In the genomic region with DNA sequence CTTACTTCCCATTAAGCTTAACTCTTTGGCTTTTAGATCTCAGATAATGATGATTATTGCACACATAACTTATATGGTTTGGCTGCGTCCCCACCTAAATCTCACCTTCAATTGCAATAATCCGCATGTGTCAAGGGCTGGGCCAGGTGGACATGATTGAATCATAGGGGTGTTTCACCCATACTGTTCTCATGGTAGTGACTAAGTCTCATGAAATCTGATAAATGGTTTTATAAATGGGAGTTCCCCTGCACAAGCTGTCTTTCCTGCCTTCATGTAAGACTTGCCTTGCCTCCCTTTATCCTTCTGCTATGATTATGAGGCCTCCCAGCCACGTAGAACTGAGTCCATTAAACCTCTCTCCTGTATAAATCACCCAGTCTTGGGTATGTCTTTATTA, we compare ENCODE assay signal across 13 cellular contexts.
"Had no signal": no experiment of that assay in that cellular context is flagged by ENCODE, and none has a peak within 500 bp of the region (broad histone marks: within the 10 kb centered on the region; RNA-seq: fewer than 3 reads in every experiment).

No MANE protein-coding gene starts in this region.

- H3K27me3 ChIP-seq: dorsolateral prefrontal cortex had no signal

- DNase-seq: activated CD4-positive, alpha-beta T cell treated with anti-CD3 and anti-CD28 coated beads, Interleukin-2, amount 10 ng/mL, durations not matched to agents 7 days and 5 days; activated CD4-positive, CD25-positive, alpha-beta regulatory T cell; activated CD8-positive, alpha-beta memory T cell treated with anti-CD3 and anti-CD28 coated beads for 24 hours; activated naive CD8-positive, alpha-beta T cell treated with anti-CD3 and anti-CD28 coated beads, Interleukin-2, amount 10 ng/mL, durations not matched to agents 7 days and 5 days; dorsolateral prefrontal cortex; endodermal cell; hippocampal formation; nephron progenitor cell; occipital lobe; stimulated activated CD4-positive, alpha-beta T cell treated with anti-CD3 and anti-CD28 coated beads, Interleukin-4, amount 100 ng/mL, for 24 hours; stimulated activated naive CD8-positive, alpha-beta T cell treated with anti-CD3 and anti-CD28 coated beads, Interleukin-15, Interleukin-2, amounts not matched to agents 100 U/mL and 50 U/mL, for 24 hours; trophoblast cell had no signal

- H3K4me3 ChIP-seq: dorsolateral prefrontal cortex had no signal

- H3K4me1 Mint-ChIP-seq: activated CD4-positive, alpha-beta T cell treated with anti-CD3 and anti-CD28 coated beads, Interleukin-2, amount 10 ng/mL, durations not matched to agents 7 days and 5 days; activated naive CD8-positive, alpha-beta T cell treated with anti-CD3 and anti-CD28 coated beads, Interleukin-2, amount 10 ng/mL, durations not matched to agents 7 days and 5 days; endodermal cell; nephron progenitor cell had no signal

- H3K27me3 Mint-ChIP-seq: activated CD4-positive, alpha-beta T cell treated with anti-CD3 and anti-CD28 coated beads, Interleukin-2, amount 10 ng/mL, durations not matched to agents 7 days and 5 days; activated naive CD8-positive, alpha-beta T cell treated with anti-CD3 and anti-CD28 coated beads, Interleukin-2, amount 10 ng/mL, durations not matched to agents 7 days and 5 days had no signal

- H3K9me3 Mint-ChIP-seq: activated CD4-positive, alpha-beta T cell treated with anti-CD3 and anti-CD28 coated beads, Interleukin-2, amount 10 ng/mL, durations not matched to agents 7 days and 5 days; activated naive CD8-positive, alpha-beta T cell treated with anti-CD3 and anti-CD28 coated beads, Interleukin-2, amount 10 ng/mL, durations not matched to agents 7 days and 5 days; endodermal cell; nephron progenitor cell had no signal

- H3K36me3 Mint-ChIP-seq: activated naive CD8-positive, alpha-beta T cell treated with anti-CD3 and anti-CD28 coated beads, Interleukin-2, amount 10 ng/mL, durations not matched to agents 7 days and 5 days had no signal

- H3K4me3 Mint-ChIP-seq: activated CD4-positive, alpha-beta T cell treated with anti-CD3 and anti-CD28 coated beads, Interleukin-2, amount 10 ng/mL, durations not matched to agents 7 days and 5 days; activated naive CD8-positive, alpha-beta T cell treated with anti-CD3 and anti-CD28 coated beads, Interleukin-2, amount 10 ng/mL, durations not matched to agents 7 days and 5 days; endodermal cell; nephron progenitor cell; T-helper 2 cell treated with Interferon-gamma antibody and Interleukin-4, amounts not matched to agents 5 μg/mL and 100 μg/mL, for 36 hours had no signal

- H3K27ac Mint-ChIP-seq: activated CD4-positive, alpha-beta T cell treated with anti-CD3 and anti-CD28 coated beads, Interleukin-2, amount 10 ng/mL, durations not matched to agents 7 days and 5 days; activated naive CD8-positive, alpha-beta T cell treated with anti-CD3 and anti-CD28 coated beads, Interleukin-2, amount 10 ng/mL, durations not matched to agents 7 days and 5 days; endodermal cell; nephron progenitor cell; T-helper 2 cell treated with Interferon-gamma antibody and Interleukin-4, amounts not matched to agents 5 μg/mL and 100 μg/mL, for 36 hours had no signal

- ATAC-seq: stimulated activated naive CD8-positive, alpha-beta T cell treated with anti-CD3 and anti-CD28 coated beads, Interleukin-15, Interleukin-2, amounts not matched to agents 100 U/mL and 50 U/mL, for 24 hours had no signal

- H3K27ac ChIP-seq: dorsolateral prefrontal cortex had no signal
